ENCODE assay signal across 10 cellular contexts in the genomic region with DNA sequence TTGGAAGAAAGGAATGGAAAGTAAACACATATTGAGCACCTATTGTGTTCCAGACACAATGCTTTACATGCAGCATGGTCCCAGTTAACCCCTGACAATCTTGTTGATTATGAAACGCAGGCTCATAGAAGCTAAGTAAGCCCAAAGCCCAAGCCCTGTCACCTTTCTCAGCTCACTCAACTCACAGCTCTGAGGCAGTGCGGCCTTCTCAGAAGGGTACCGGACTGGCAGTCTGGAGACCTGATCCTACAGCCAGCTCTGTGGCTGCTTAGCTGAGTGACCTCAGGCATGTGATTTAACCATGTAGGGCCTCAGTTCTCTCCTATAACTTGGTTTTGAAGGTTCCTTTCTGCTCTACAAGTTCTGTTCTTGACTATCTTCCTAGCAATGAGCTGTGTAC. TPM values are rescaled to one million over a fixed set of nuclear protein-coding genes. Genes with fewer than 3 reads are reported as not detected.
DNase-seq lines count a peak whose midpoint lies in the region; ATAC-seq and TF ChIP-seq lines count a peak whose summit lies in the region.
"Had no signal": no experiment of that assay in that cellular context is flagged by ENCODE, and none has a peak within 500 bp of the region (broad histone marks: within the 10 kb centered on the region; RNA-seq: fewer than 3 reads in every experiment).

No MANE protein-coding gene starts in this region.

- H3K27ac Mint-ChIP-seq in CD4-positive, CD25-positive, alpha-beta regulatory T cell = peak overlapping the region; percentile 99 to 100 (median 100)

- H3K9me3 ChIP-seq in CD4-positive, CD25-positive, alpha-beta regulatory T cell (ENCODE audit: control insufficient read depth in 2 of 2, low read length in 2 of 2) = no peaks in the 10 kb centered on the region
- no peaks in the 10 kb centered on the region for H3K9me3 ChIP-seq in neutrophil

- peak overlapping the region; percentile 92 to 100 (median 98) for H3K4me3 Mint-ChIP-seq in CD4-positive, CD25-positive, alpha-beta regulatory T cell

- TF ChIP-seq CTCF in LNCaP clone FGC (IDR thresholded peaks at IDR 0.05; ENCODE audit: control insufficient read depth, extremely low read depth, insufficient read depth) (no peak), coronary artery (IDR thresholded peaks at IDR 0.05) (no peak), neutrophil (IDR thresholded peaks at IDR 0.05) (no peak), omental fat pad (IDR thresholded peaks at IDR 0.05) (no peak)

- H3K36me3 Mint-ChIP-seq in CD4-positive, CD25-positive, alpha-beta regulatory T cell = peaks cover 22% of the 10 kb centered on the region

- peak overlapping the region; percentile 96 for H3K4me3 ChIP-seq in CD4-positive, CD25-positive, alpha-beta regulatory T cell (ENCODE audit: low read depth, low read length)
- peak overlapping the region; percentile 62; the same call in 1 of the 2 replicates for H3K4me3 ChIP-seq in LNCaP clone FGC (ENCODE audit: low read depth, low read length)
- peak overlapping the region; percentile 70 for H3K4me3 ChIP-seq in coronary artery
- peak overlapping the region; percentile 81 to 89 for H3K4me3 ChIP-seq in neutrophil (ENCODE audit: low read depth in 1 of 2, low read length in 1 of 2)

- DNase-seq in CD4-positive, CD25-positive, alpha-beta regulatory T cell = no peak
- DNase-seq in LNCaP clone FGC (ENCODE audit: low read depth) = no peak
- DNase-seq in coronary artery (ENCODE audit: low spot score) = peak; percentile 26
- no peak for DNase-seq in omental fat pad (ENCODE audit: low spot score)
- DNase-seq in occipital lobe (lab: John Stamatoyannopoulos, UW) = no peak
- no peak for DNase-seq in NCI-H146 treated with DMSO at 0.1 percent for 48 hours (lab: John Stamatoyannopoulos, UW; ENCODE audit: unreplicated experiment)
- DNase-seq in HUDEP-2 (lab: John Stamatoyannopoulos, UW; ENCODE audit: unreplicated experiment in 76 of 76) = no peak

- peaks cover 4% of the 10 kb centered on the region for H3K36me3 ChIP-seq in CD4-positive, CD25-positive, alpha-beta regulatory T cell (ENCODE audit: control insufficient read depth, insufficient read depth, low read length)
- H3K36me3 ChIP-seq in neutrophil = peaks cover 4% of the 10 kb centered on the region

- peak overlapping the region; percentile 97 for H3K27ac ChIP-seq in CD4-positive, CD25-positive, alpha-beta regulatory T cell (ENCODE audit: insufficient read depth, low read length, poor library complexity, severe bottlenecking)
- H3K27ac ChIP-seq in coronary artery (peak overlapping the region; percentile 81 to 94), neutrophil (peak overlapping the region; percentile 96)

- H3K9me3 Mint-ChIP-seq in CD4-positive, CD25-positive, alpha-beta regulatory T cell = no peaks in the 10 kb centered on the region

- H3K27me3 ChIP-seq in CD4-positive, CD25-positive, alpha-beta regulatory T cell (ENCODE audit: control insufficient read depth, insufficient read depth, low read length) = no peaks in the 10 kb centered on the region
- no peaks in the 10 kb centered on the region for H3K27me3 ChIP-seq in neutrophil

- H3K27me3 Mint-ChIP-seq in CD4-positive, CD25-positive, alpha-beta regulatory T cell = peaks cover 8% of the 10 kb centered on the region

- no peak for ATAC-seq in CD4-positive, CD25-positive, alpha-beta regulatory T cell (ENCODE audit: low read depth in 2 of 2)
- no peak for ATAC-seq in omental fat pad (ENCODE audit: low FRiP score)

- H3K4me1 Mint-ChIP-seq in CD4-positive, CD25-positive, alpha-beta regulatory T cell = peaks cover 13 to 46% (median 38%) of the 10 kb centered on the region in 4 donors

- H3K4me1 ChIP-seq in CD4-positive, CD25-positive, alpha-beta regulatory T cell (ENCODE audit: control insufficient read depth, insufficient read depth, low read length, poor library complexity, severe bottlenecking) = peaks cover 21% of the 10 kb centered on the region
- peaks cover 48 to 50% of the 10 kb centered on the region in 2 experiments for H3K4me1 ChIP-seq in neutrophil (ENCODE audit: control insufficient read depth in 1 of 2, insufficient read depth in 1 of 2, low read depth in 1 of 2, low read length in 1 of 2)

RNA-seq across cellular contexts. Expression of a gene that starts 0.5 kb away (rescaled TPM):
- 9.1 TPM for total RNA-seq in CD4-positive, CD25-positive, alpha-beta regulatory T cell
- 10 to 100 TPM in 2 of 4 donors, 1 to 10 TPM in 2; 6.2 to 10.5 (median 9.0) TPM for polyA plus RNA-seq in CD4-positive, CD25-positive, alpha-beta regulatory T cell
- total RNA-seq in omental fat pad = 10 to 100 TPM in 2 of 4 donors, 1 to 10 TPM in 2; 4.8 to 12.6 (median 9.4) TPM
- total RNA-seq in occipital lobe = 4.1 TPM

RNA-seq across cellular contexts. Expression of a gene that starts 14.7 kb away (rescaled TPM):
- 16.6 TPM for total RNA-seq in CD4-positive, CD25-positive, alpha-beta regulatory T cell
- polyA plus RNA-seq in CD4-positive, CD25-positive, alpha-beta regulatory T cell = 1 to 10 TPM in 1 of 4 donors, under 1 TPM in 3; 0.34 to 1.2 (median 0.46) TPM
- 10 to 100 TPM in 2 of 4 donors, 1 to 10 TPM in 2; 4.1 to 38.9 (median 12.1) TPM for total RNA-seq in omental fat pad
- total RNA-seq in occipital lobe = 1.6 TPM
- total RNA-seq: M059J, renal cortical epithelial cell had no signal
